ENCODE assay signal across 23 cellular contexts in genomic region chr21:31564439-31564838, GRCh38.
DNase-seq lines count a peak whose midpoint lies in the region; ATAC-seq and TF ChIP-seq lines count a peak whose summit lies in the region.
"Had no signal": no experiment of that assay in that cellular context is flagged by ENCODE, and none has a peak within 500 bp of the region (broad histone marks: within the 10 kb centered on the region; RNA-seq: fewer than 3 reads in every experiment).

No MANE protein-coding gene starts in this region.

- H3K27me3 Mint-ChIP-seq in activated naive CD4-positive, alpha-beta T cell treated with anti-CD3 and anti-CD28 coated beads for 36 hours (ENCODE audit: low read depth): no peaks in the 10 kb centered on the region

- peaks cover 4% of the 10 kb centered on the region for H3K36me3 Mint-ChIP-seq in activated naive CD4-positive, alpha-beta T cell treated with anti-CD3 and anti-CD28 coated beads for 36 hours (ENCODE audit: low read depth)
- H3K36me3 Mint-ChIP-seq: CD8-positive, alpha-beta memory T cell had no signal

- no peaks in the 10 kb centered on the region for H3K9me3 Mint-ChIP-seq in activated naive CD4-positive, alpha-beta T cell treated with anti-CD3 and anti-CD28 coated beads for 36 hours
- H3K9me3 Mint-ChIP-seq: activated CD8-positive, alpha-beta T cell treated with anti-CD3 and anti-CD28 coated beads for 36 hours; CD8-positive, alpha-beta memory T cell; H9; nephron had no signal

- H3K27ac ChIP-seq in HEK293 (ENCODE audit: extremely low read depth, low read depth, low read length) (no peak overlapping the region), RWPE2 (ENCODE audit: poor library complexity, severe bottlenecking) (no peak overlapping the region)
- H3K27ac ChIP-seq: left lung, thyroid gland had no signal

- no peak overlapping the region for H3K27ac Mint-ChIP-seq in activated naive CD4-positive, alpha-beta T cell treated with anti-CD3 and anti-CD28 coated beads for 36 hours
- H3K27ac Mint-ChIP-seq: activated CD8-positive, alpha-beta T cell treated with anti-CD3 and anti-CD28 coated beads for 36 hours; CD8-positive, alpha-beta memory T cell; nephron; progenitor cell of endocrine pancreas had no signal

- DNase-seq in RWPE2 (ENCODE audit: low spot score): no peak
- peak; percentile 11 for DNase-seq in fibroblast of pulmonary artery (ENCODE audit: low read depth)
- DNase-seq in skeletal muscle cell (ENCODE audit: low read depth): peak; percentile 9
- DNase-seq in activated naive CD4-positive, alpha-beta T cell treated with anti-CD3 and anti-CD28 coated beads for 36 hours: no peak
- DNase-seq: activated CD8-positive, alpha-beta T cell treated with anti-CD3 and anti-CD28 coated beads for 36 hours; activated naive CD4-positive, alpha-beta T cell; CD8-positive, alpha-beta memory T cell; effector CD8-positive, alpha-beta T cell; glutamatergic neuron; H9; left lung; NCI-H345; small intestine; stimulated activated CD4-positive, alpha-beta T cell treated with anti-CD3 and anti-CD28 coated beads, Interleukin-2, amount 100 ng/mL, for 48 hours; stimulated activated naive CD4-positive, alpha-beta T cell treated with Interleukin-2 at 50 U/mL for 16 hours; thyroid gland had no signal

- POLR2A ChIA-PET in HEK293 (lab: Yijun Ruan, JAX): interaction anchor here (0.6 to 1.0 kb wide), 2 partner anchors 20 to 109 kb away, joined by 3 to 6 read pairs; no protein-coding TSS in a partner anchor

- H3K4me1 ChIP-seq in HEK293 (ENCODE audit: control insufficient read depth, insufficient read depth, low read length) (peaks cover 7% of the 10 kb centered on the region; the same call in 1 of the 2 replicates), RWPE2 (ENCODE audit: insufficient read depth, poor library complexity, severe bottlenecking) (no peaks in the 10 kb centered on the region)

- H3K27me3 ChIP-seq in RWPE2 (ENCODE audit: insufficient read depth, poor library complexity, severe bottlenecking): no peaks in the 10 kb centered on the region
- H3K27me3 ChIP-seq: thyroid gland had no signal

- peaks cover 10% of the 10 kb centered on the region for H3K4me1 Mint-ChIP-seq in activated naive CD4-positive, alpha-beta T cell treated with anti-CD3 and anti-CD28 coated beads for 36 hours (ENCODE audit: low read depth)
- H3K4me1 Mint-ChIP-seq: nephron had no signal

- H3K4me3 Mint-ChIP-seq in activated naive CD4-positive, alpha-beta T cell treated with anti-CD3 and anti-CD28 coated beads for 36 hours: no peak overlapping the region
- H3K4me3 Mint-ChIP-seq: activated CD8-positive, alpha-beta T cell treated with anti-CD3 and anti-CD28 coated beads for 36 hours; CD8-positive, alpha-beta memory T cell; H9 had no signal

- H3K36me3 ChIP-seq in HEK293 (ENCODE audit: control insufficient read depth in 2 of 2, insufficient read depth in 1 of 2, low read length in 2 of 2): no peaks in the 10 kb centered on the region
- no peaks in the 10 kb centered on the region for H3K36me3 ChIP-seq in RWPE2 (ENCODE audit: low read depth)
- H3K36me3 ChIP-seq: left lung, thyroid gland had no signal

- TF ChIP-seq CTCF in HEK293 (tag by site-specific recombination; IDR thresholded peaks at IDR 0.05) (no peak), RWPE2 (IDR thresholded peaks at IDR 0.05; ENCODE audit: poor library complexity, severe bottlenecking) (no peak), fibroblast of pulmonary artery (IDR thresholded peaks at IDR 0.05; ENCODE audit: low read length, missing control alignments) (no peak)

- no peaks in the 10 kb centered on the region for H3K9me3 ChIP-seq in HEK293 (ENCODE audit: control insufficient read depth, insufficient read depth, low read depth, low read length)
- no peaks in the 10 kb centered on the region for H3K9me3 ChIP-seq in RWPE2 (ENCODE audit: severe bottlenecking)
- H3K9me3 ChIP-seq: left lung, thyroid gland had no signal

- intact Hi-C loops in activated naive CD4-positive, alpha-beta T cell treated with anti-CD3 and anti-CD28 coated beads for 36 hours (cut with micrococcal nuclease): no loop called here

- ATAC-seq in RWPE2 (ENCODE audit: low read depth): peak; percentile 36; the same call in 2 of the 3 replicates
- no peak for ATAC-seq in GM19452 (IDR thresholded peaks at IDR 0.05; ENCODE audit: unreplicated experiment)
- no peak for ATAC-seq in GM19463 (IDR thresholded peaks at IDR 0.05; ENCODE audit: unreplicated experiment)
- ATAC-seq: activated CD4-positive, CD25-positive, alpha-beta regulatory T cell treated with anti-CD3 and anti-CD28 coated beads, Interleukin-2, amount 50 U/mL, for 24 hours; activated CD8-positive, alpha-beta T cell treated with anti-CD3 and anti-CD28 coated beads for 36 hours; left lung; Panc1 had no signal

- H3K4me3 ChIP-seq in HEK293 (ENCODE audit: low read depth, low read length) (no peak overlapping the region), RWPE2 (ENCODE audit: severe bottlenecking) (no peak overlapping the region), fibroblast of pulmonary artery (replicated peaks; ENCODE audit: low read depth, low read length) (no peak overlapping the region), skeletal muscle cell (ENCODE audit: low read depth, low read length) (no peak overlapping the region)
- H3K4me3 ChIP-seq: left lung, thyroid gland had no signal

- CTCF ChIA-PET in HEK293 (lab: Yijun Ruan, JAX): interaction anchor here (1.7 kb wide), 1 partner anchor 16 kb away, joined by 5 read pairs; no protein-coding TSS in a partner anchor
- CTCF ChIA-PET in activated naive CD4-positive, alpha-beta T cell treated with anti-CD3 and anti-CD28 coated beads for 36 hours (lab: Charles Lee): interaction anchor here (1.2 kb wide), 1 partner anchor 40 kb away, joined by 8 read pairs; no protein-coding TSS in a partner anchor

TF ChIP-seq in HEK293, 187 proteins besides CTCF, POLR2A, EP300 and RAD21:
- TF ChIP-seq GLIS1 (tag by site-specific recombination; IDR thresholded peaks at IDR 0.05) (no peak), ZNF639 (tag by site-specific recombination; IDR thresholded peaks at IDR 0.05) (0 out of 2 replicates have a peak, but pooled peaks have one; percentile 16), ZNF341 (tag by site-specific recombination; IDR thresholded peaks at IDR 0.05; ENCODE audit: low read depth) (no peak), TCF7L2 (IDR thresholded peaks at IDR 0.05; ENCODE audit: borderline replicate concordance, low read depth, low read length) (no peak), ZNF777 (tag by site-specific recombination; IDR thresholded peaks at IDR 0.05; ENCODE audit: borderline replicate concordance) (no peak)

Comparison
In these comparisons a context has a peak if more than half of its experiments do, and no peak if none do; other contexts are left out.
1. DNase-seq: peak in fibroblast of pulmonary artery (single experiment) and skeletal muscle cell (single experiment); none in RWPE2 (single experiment) and activated naive CD4-positive, alpha-beta T cell treated with anti-CD3 and anti-CD28 coated beads for 36 hours (single experiment).